ENCODE assay signal across 17 cellular contexts in genomic region chr13:23828086-23828485, GRCh38.
DNase-seq lines count a peak whose midpoint lies in the region; ATAC-seq and TF ChIP-seq lines count a peak whose summit lies in the region.
"Had no signal": no experiment of that assay in that cellular context is flagged by ENCODE, and none has a peak within 500 bp of the region (broad histone marks: within the 10 kb centered on the region; RNA-seq: fewer than 3 reads in every experiment).

No MANE protein-coding gene starts in this region.

- TF ChIP-seq CTCF in fibroblast of pulmonary artery (IDR thresholded peaks at IDR 0.05; ENCODE audit: low read length, missing control alignments) (no peak), left lung (IDR thresholded peaks at IDR 0.05) (no peak)

- no peak overlapping the region for H3K4me3 ChIP-seq in fibroblast of pulmonary artery (replicated peaks; ENCODE audit: low read depth, low read length)
- no peak overlapping the region for H3K4me3 ChIP-seq in left lung
- H3K4me3 ChIP-seq: BLaER1, GM12878, GM23338 had no signal

- H3K4me1 ChIP-seq in left lung, result no peaks in the 10 kb centered on the region
- H3K4me1 ChIP-seq: BLaER1 had no signal

- no peaks in the 10 kb centered on the region for H3K27me3 ChIP-seq in left lung
- H3K27me3 ChIP-seq: BLaER1 had no signal

- peak; percentile 69 for ATAC-seq in left lung
- ATAC-seq in activated naive CD4-positive, alpha-beta T cell treated with anti-CD3 and anti-CD28 coated beads, Interleukin-2, amount 50 U/mL, for 72 hours, result no peak
- ATAC-seq: GM12878, GM23338, HCT116, HepG2 had no signal

- no peak overlapping the region for H3K27ac Mint-ChIP-seq in activated naive CD4-positive, alpha-beta T cell treated with anti-CD3 and anti-CD28 coated beads, Interleukin-2, amount 50 U/mL, for 72 hours
- H3K27ac Mint-ChIP-seq: CD14-positive monocyte; CD4-positive, alpha-beta memory T cell; GM23338 had no signal

- intact Hi-C loops in left lung (cut with DNase I), result no loop called here

- DNase-seq in DMS79 treated with DMSO at 0.1 percent for 48 hours (lab: John Stamatoyannopoulos, UW), result peak; percentile 2
- DNase-seq in DMS79 (lab: John Stamatoyannopoulos, UW), result no peak
- peak; percentile 13 for DNase-seq in fibroblast of pulmonary artery (ENCODE audit: low read depth)
- DNase-seq in left lung, result no peak
- no peak for DNase-seq in globus pallidus (ENCODE audit: low spot score)
- no peak for DNase-seq in stimulated activated CD8-positive, alpha-beta memory T cell treated with anti-CD3 and anti-CD28 coated beads, Interleukin-4, amount 100 ng/mL, for 48 hours
- DNase-seq in activated naive CD4-positive, alpha-beta T cell treated with anti-CD3 and anti-CD28 coated beads, Interleukin-2, amount 50 U/mL, for 72 hours (ENCODE audit: low spot score in 2 of 2), result no peak
- DNase-seq: 8988T; CD4-positive, alpha-beta memory T cell; GF-D8; KBM-7 had no signal

- no peaks in the 10 kb centered on the region for H3K9me3 Mint-ChIP-seq in activated naive CD4-positive, alpha-beta T cell treated with anti-CD3 and anti-CD28 coated beads, Interleukin-2, amount 50 U/mL, for 72 hours

- H3K27ac ChIP-seq in left lung, result no peak overlapping the region
- H3K27ac ChIP-seq: BLaER1 had no signal

- no peaks in the 10 kb centered on the region for H3K36me3 ChIP-seq in left lung

- H3K9me3 ChIP-seq in left lung, result no peaks in the 10 kb centered on the region

- peaks cover 14 to 15% of the 10 kb centered on the region in 2 donors for H3K36me3 Mint-ChIP-seq in activated naive CD4-positive, alpha-beta T cell treated with anti-CD3 and anti-CD28 coated beads, Interleukin-2, amount 50 U/mL, for 72 hours

Comparison
In these comparisons a context has a peak if more than half of its experiments do, and no peak if none do; other contexts are left out.
1. DNase-seq: peak in DMS79 treated with DMSO at 0.1 percent for 48 hours (single experiment) and fibroblast of pulmonary artery (single experiment); none in DMS79 (single experiment), left lung (0 of 2), globus pallidus (single experiment), stimulated activated CD8-positive, alpha-beta memory T cell treated with anti-CD3 and anti-CD28 coated beads, Interleukin-4, amount 100 ng/mL, for 48 hours (single experiment) and activated naive CD4-positive, alpha-beta T cell treated with anti-CD3 and anti-CD28 coated beads, Interleukin-2, amount 50 U/mL, for 72 hours (0 of 2).